ENCODE assay signal across 8 cellular contexts in genomic region chr17:57662644-57663308, GRCh38.
DNase-seq lines count a peak whose midpoint lies in the region; ATAC-seq, FAIRE-seq and TF ChIP-seq lines count a peak whose summit lies in the region.

No MANE protein-coding gene starts in this region.

- peak; percentile 97 to 98 (median 97) for ATAC-seq in psoas muscle
- no peak for ATAC-seq in HG03342 (IDR thresholded peaks at IDR 0.05; ENCODE audit: unreplicated experiment)
- no peak for ATAC-seq in HG03039 (IDR thresholded peaks at IDR 0.05; ENCODE audit: unreplicated experiment)

- DNase-seq in GM04504 (ENCODE audit: low read depth) (peak; percentile 92), MV-4-11 (lab: John Stamatoyannopoulos, UW) (peak; percentile 99), SK-N-DZ (ENCODE audit: low spot score) (peak; percentile 98), bronchial epithelial cell (ENCODE audit: low read depth) (peak; percentile 96), iPS DF 19.7 (ENCODE audit: low read depth, low spot score) (peak; percentile 72), psoas muscle (peak; percentile 97)

- H3K27me3 ChIP-seq in bronchial epithelial cell (ENCODE audit: control insufficient read depth, insufficient read depth, low read length) (no peaks in the 10 kb centered on the region), psoas muscle (ENCODE audit: insufficient read depth in 3 of 3, low read length in 2 of 3) (no peaks in the 10 kb centered on the region)

- no peaks in the 10 kb centered on the region for H3K9me3 ChIP-seq in psoas muscle

- H3K4me1 ChIP-seq in psoas muscle: peaks cover 26% of the 10 kb centered on the region

- intact Hi-C loops in psoas muscle (cut with DNase I): loop anchor here in 1 of 2 donors (5.0 kb wide), 2 partner anchors 55 to 420 kb away; no protein-coding TSS in a partner anchor

- H3K36me3 ChIP-seq in bronchial epithelial cell (ENCODE audit: control insufficient read depth, insufficient read depth, low read length) (no peaks in the 10 kb centered on the region), psoas muscle (ENCODE audit: insufficient read depth in 1 of 2, low read depth in 1 of 2) (no peaks in the 10 kb centered on the region)

- TF ChIP-seq CTCF in bronchial epithelial cell (IDR thresholded peaks at IDR 0.05; ENCODE audit: insufficient read depth, low read length, severe bottlenecking) (no peak), psoas muscle (IDR thresholded peaks at IDR 0.05) (peak; percentile 9)

- 3 to 6% (median 5%) methylated on average over 21 of the region's 21 CpGs for WGBS in psoas muscle, 3 donors

- no peak for FAIRE-seq in bronchial epithelial cell (lab: Jason Lieb, UNC)

- H3K4me3 ChIP-seq in bronchial epithelial cell (ENCODE audit: low read depth, low read length) (no peak overlapping the region), psoas muscle (peak overlapping the region; percentile 45)

- H3K27ac ChIP-seq in psoas muscle: peak overlapping the region; percentile 85

Comparison
In these comparisons a context has a peak if more than half of its experiments do, and no peak if none do; other contexts are left out.
1. ATAC-seq: peak in psoas muscle (4 of 4); none in HG03342 (single experiment) and HG03039 (single experiment).
2. Peak in every context shown above with its lines, with median percentiles within 50 percentile points of each other: DNase-seq.